In the genomic region with DNA sequence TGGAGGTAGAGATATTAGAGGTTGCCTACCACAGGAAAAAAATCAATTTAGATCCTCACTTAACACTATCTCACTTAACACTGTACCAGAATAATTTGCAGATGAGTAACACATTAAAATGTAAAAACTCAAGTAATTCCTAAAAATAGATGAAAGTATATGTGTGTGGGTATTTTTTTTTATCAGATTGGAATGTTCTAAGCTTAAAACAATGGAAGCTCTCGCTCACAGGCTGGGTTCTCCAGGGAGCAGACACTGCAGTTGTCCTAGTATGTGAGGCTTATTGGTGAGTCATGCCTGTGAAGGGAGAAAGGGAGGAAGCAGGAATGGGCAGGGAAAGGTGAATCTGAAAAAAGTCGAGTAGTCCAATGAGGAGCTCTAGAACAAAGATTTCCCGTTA, we compare ENCODE assay signal across 19 cellular contexts.
A peak's percentile ranks its signal among the peaks of the same experiment; 100 is the strongest.
DNase-seq lines count a peak whose midpoint lies in the region; ATAC-seq and TF ChIP-seq lines count a peak whose summit lies in the region.
"Had no signal": no experiment of that assay in that cellular context is flagged by ENCODE, and none has a peak within 500 bp of the region (broad histone marks: within the 10 kb centered on the region; RNA-seq: fewer than 3 reads in every experiment).

No MANE protein-coding gene starts in this region.

- no peak overlapping the region for H3K9ac ChIP-seq in IMR-90 (ENCODE audit: low read depth, low read length)

- CTCF ChIA-PET in IMR-90 (lab: Yijun Ruan, JAX), result no interaction called here

- no peak overlapping the region for H2AK9ac ChIP-seq in IMR-90 (replicated peaks; ENCODE audit: low read depth, low read length, poor library complexity)

- H2AK5ac ChIP-seq in IMR-90 (ENCODE audit: low read depth, low read length), result no peak overlapping the region

- H3K4me2 ChIP-seq in IMR-90 (ENCODE audit: low read depth, low read length), result no peak overlapping the region
- H3K4me2 ChIP-seq: A549 had no signal

- H3K4me3 ChIP-seq in IMR-90 (ENCODE audit: insufficient read depth, low read depth, low read length) (no peak overlapping the region), brain microvascular endothelial cell (ENCODE audit: low read depth, low read length) (no peak overlapping the region), WERI-Rb-1 (ENCODE audit: low read depth, low read length) (no peak overlapping the region)
- H3K4me3 ChIP-seq: A549 had no signal

- no peak overlapping the region for H3K56ac ChIP-seq in IMR-90 (ENCODE audit: extremely low read depth, insufficient read depth, low read length)

- no peaks in the 10 kb centered on the region for H4K20me1 ChIP-seq in IMR-90 (ENCODE audit: insufficient read depth, low read length)

- H3K4ac ChIP-seq in IMR-90 (ENCODE audit: low read depth, low read length), result no peak overlapping the region

- no peak overlapping the region for H2AFZ ChIP-seq in IMR-90 (replicated peaks; ENCODE audit: low read length, poor library complexity)

- no peak overlapping the region for H4K91ac ChIP-seq in IMR-90 (ENCODE audit: insufficient read depth, low read depth, low read length)

- H2BK20ac ChIP-seq in IMR-90 (ENCODE audit: low read depth, low read length), result no peak overlapping the region

- no TSS peak for BruUV-seq in IMR-90 (replicated peaks; lab: Mats Ljungman, UMichigan)

- H2BK120ac ChIP-seq in IMR-90 (ENCODE audit: low read depth, low read length), result no peak overlapping the region

- H3K27me3 Mint-ChIP-seq in activated T-cell treated with anti-CD3 and anti-CD28 coated beads, Interleukin-2, amount 50 U/mL, for 72 hours (ENCODE audit: low read depth), result no peaks in the 10 kb centered on the region
- H3K27me3 Mint-ChIP-seq: activated naive CD8-positive, alpha-beta T cell; activated T-cell treated with anti-CD3 and anti-CD28 coated beads, Interleukin-2, amount 50 U/mL, for 24 hours; memory B cell had no signal

- H3K36me3 ChIP-seq in IMR-90 (ENCODE audit: control insufficient read depth, insufficient read depth, low read length) (no peaks in the 10 kb centered on the region), brain microvascular endothelial cell (replicated peaks) (no peaks in the 10 kb centered on the region), WERI-Rb-1 (no peaks in the 10 kb centered on the region)

- no peaks in the 10 kb centered on the region for H3K4me1 Mint-ChIP-seq in activated T-cell treated with anti-CD3 and anti-CD28 coated beads, Interleukin-2, amount 50 U/mL, for 72 hours (ENCODE audit: low read depth)

- H3K79me1 ChIP-seq in IMR-90 (ENCODE audit: low read depth in 1 of 2, low read length in 2 of 2), result no peaks in the 10 kb centered on the region

- no peak overlapping the region for H2BK5ac ChIP-seq in IMR-90 (ENCODE audit: low read depth, low read length, poor library complexity, severe bottlenecking)

- H3K9me3 Mint-ChIP-seq in activated T-cell treated with anti-CD3 and anti-CD28 coated beads, Interleukin-2, amount 50 U/mL, for 72 hours, result peaks cover 0 to 7% of the 10 kb centered on the region in 2 donors
- H3K9me3 Mint-ChIP-seq: activated T-cell treated with anti-CD3 and anti-CD28 coated beads, Interleukin-2, amount 50 U/mL, for 24 hours had no signal

- H3K4me3 Mint-ChIP-seq in activated T-cell treated with anti-CD3 and anti-CD28 coated beads, Interleukin-2, amount 50 U/mL, for 72 hours, result no peak overlapping the region
- H3K4me3 Mint-ChIP-seq: activated naive CD8-positive, alpha-beta T cell; activated T-cell treated with anti-CD3 and anti-CD28 coated beads, Interleukin-2, amount 50 U/mL, for 24 hours; memory B cell had no signal

- H3K27ac Mint-ChIP-seq in activated T-cell treated with anti-CD3 and anti-CD28 coated beads, Interleukin-2, amount 50 U/mL, for 72 hours, result no peak overlapping the region
- H3K27ac Mint-ChIP-seq: activated naive CD8-positive, alpha-beta T cell; activated T-cell treated with anti-CD3 and anti-CD28 coated beads, Interleukin-2, amount 50 U/mL, for 24 hours; memory B cell had no signal

- TF ChIP-seq CTCF in IMR-90 (conservative IDR thresholded peaks at IDR 0.05; ENCODE audit: low read depth, low read length), result no peak
- TF ChIP-seq CTCF in brain microvascular endothelial cell (IDR thresholded peaks at IDR 0.05; ENCODE audit: low read depth, low read length, missing control alignments), result no peak
- no peak for TF ChIP-seq CTCF in WERI-Rb-1 (IDR thresholded peaks at IDR 0.05; ENCODE audit: low read depth, low read length)

- no peak overlapping the region for H4K8ac ChIP-seq in IMR-90 (ENCODE audit: low read depth in 2 of 2, low read length in 2 of 2)

- POLR2A ChIA-PET in IMR-90 (lab: Charles Lee; ENCODE audit: unreplicated experiment), result no interaction called here

- no peak overlapping the region for H3K23ac ChIP-seq in IMR-90 (ENCODE audit: low read depth, low read length)

- H3K27me3 ChIP-seq in IMR-90 (ENCODE audit: control insufficient read depth, insufficient read depth, low read length), result no peaks in the 10 kb centered on the region
- no peaks in the 10 kb centered on the region for H3K27me3 ChIP-seq in brain microvascular endothelial cell (replicated peaks)
- H3K27me3 ChIP-seq in WERI-Rb-1 (ENCODE audit: insufficient read depth, low read depth, severe bottlenecking), result no peaks in the 10 kb centered on the region

- dilution Hi-C loops in IMR-90 (cut with HindIII; ENCODE audit: low sequenced_read_pairs, unreplicated experiment), result no loop called here

- WGBS in IMR-90 (ENCODE audit: extremely low coverage in 2 of 2, insufficient read length in 1 of 2), 2 experiments, result 80% methylated on average over 1 of the region's 3 CpGs; no CpG with 5 or more reads in 1 of the 2 experiments

- H3K14ac ChIP-seq in IMR-90 (replicated peaks; ENCODE audit: low read depth, low read length), result no peak overlapping the region

- H3K27ac ChIP-seq in IMR-90 (ENCODE audit: insufficient read depth, low read length) (no peak overlapping the region), brain microvascular endothelial cell (no peak overlapping the region), WERI-Rb-1 (no peak overlapping the region)
- H3K27ac ChIP-seq: A549 had no signal

- intact Hi-C loops in IMR-90 (cut with micrococcal nuclease), result no loop called here

- in situ Hi-C loops in IMR-90 (cut with MboI; ENCODE audit: low sequenced_read_pairs) (no loop called here), brain microvascular endothelial cell (cut with HindIII; ENCODE audit: low pct_ligation_motif_present, low sequenced_read_pairs) (no loop called here)

- TF ChIP-seq RAD21 in IMR-90 (IDR thresholded peaks at IDR 0.05; ENCODE audit: low read length), result no peak

- DNase-seq in A172 (ENCODE audit: low spot score), result peak; percentile 83
- DNase-seq in IMR-90, result peak; percentile 41
- peak; percentile 83 for DNase-seq in brain microvascular endothelial cell
- peak; percentile 76 for DNase-seq in iris pigment epithelial cell (ENCODE audit: low read depth)
- DNase-seq in WERI-Rb-1, result no peak
- no peak for DNase-seq in SHP77 treated with DMSO at 0.1 percent for 48 hours (lab: John Stamatoyannopoulos, UW)
- DNase-seq in activated T-cell treated with anti-CD3 and anti-CD28 coated beads, Interleukin-2, amount 50 U/mL, for 72 hours, result no peak
- DNase-seq: activated CD4-positive, alpha-beta T cell treated with anti-CD3 and anti-CD28 coated beads, Interleukin-2, amount 50 U/mL, for 48 hours; activated T-cell treated with anti-CD3 and anti-CD28 coated beads, Interleukin-2, amount 50 U/mL, for 24 hours; caudate nucleus; GF-D8; NCI-H1048; NCI-H2171 treated with DMSO at 0.1 percent for 48 hours; stimulated activated CD4-positive, alpha-beta T cell treated with anti-CD3 and anti-CD28 coated beads, Interleukin-4, amount 100 ng/mL, for 1 hour; stimulated activated CD8-positive, alpha-beta memory T cell treated with anti-CD3 and anti-CD28 coated beads, Interleukin-4, amount 100 ng/mL, for 48 hours had no signal

- ATAC-seq in IMR-90 (ENCODE audit: low read depth) (no peak), GM19397 (IDR thresholded peaks at IDR 0.05; ENCODE audit: unreplicated experiment) (no peak)
- no peak for ATAC-seq in activated T-cell treated with anti-CD3 and anti-CD28 coated beads, Interleukin-2, amount 50 U/mL, for 72 hours (replicated peaks in 1 of 2)

- no peak for TF ChIP-seq POLR2A in IMR-90 (IDR thresholded peaks at IDR 0.05; ENCODE audit: low read depth, low read length)

- H3K9me3 ChIP-seq in IMR-90 (ENCODE audit: control insufficient read depth, insufficient read depth, low read length) (peaks cover 4% of the 10 kb centered on the region), WERI-Rb-1 (ENCODE audit: severe bottlenecking) (no peaks in the 10 kb centered on the region)
- H3K9me3 ChIP-seq: A549 had no signal

- no peaks in the 10 kb centered on the region for H3K36me3 Mint-ChIP-seq in activated T-cell treated with anti-CD3 and anti-CD28 coated beads, Interleukin-2, amount 50 U/mL, for 72 hours (ENCODE audit: insufficient read depth in 2 of 2)
- H3K36me3 Mint-ChIP-seq: memory B cell had no signal

- no peak overlapping the region; the same call in 2 of the 3 replicates for H2BK15ac ChIP-seq in IMR-90 (ENCODE audit: low read depth, low read length)

- H3K18ac ChIP-seq in IMR-90 (ENCODE audit: low read depth, low read length), result no peak overlapping the region

- H4K5ac ChIP-seq in IMR-90 (ENCODE audit: low read depth, low read length), result no peak overlapping the region

- H3K4me1 ChIP-seq in IMR-90 (ENCODE audit: control insufficient read depth, insufficient read depth, low read length), result no peaks in the 10 kb centered on the region; the same call in 1 of the 2 replicates

- H3K9me1 ChIP-seq in IMR-90 (ENCODE audit: insufficient read depth, low read length), result no peaks in the 10 kb centered on the region

TF ChIP-seq in IMR-90, 13 proteins besides CTCF, POLR2A, EP300 and RAD21:
- TF ChIP-seq SMC3 (IDR thresholded peaks at IDR 0.05; ENCODE audit: low read depth, low read length) (no peak), NFE2L2 (IDR thresholded peaks at IDR 0.05; ENCODE audit: low read depth, low read length) (no peak), MAZ (IDR thresholded peaks at IDR 0.05; ENCODE audit: borderline replicate concordance, low read depth, low read length) (no peak), MXI1 (IDR thresholded peaks at IDR 0.05; ENCODE audit: borderline replicate concordance, low read depth, low read length) (no peak), MAFK (IDR thresholded peaks at IDR 0.05; ENCODE audit: low read depth, low read length) (no peak), FOS (IDR thresholded peaks at IDR 0.05; ENCODE audit: low read depth, low read length) (no peak), CHD1 (IDR thresholded peaks at IDR 0.05; ENCODE audit: low read depth, low read length) (no peak), BHLHE40 (IDR thresholded peaks at IDR 0.05; ENCODE audit: low read depth, low read length) (no peak), RFX5 (IDR thresholded peaks at IDR 0.05; ENCODE audit: low read depth, low read length) (no peak), RCOR1 (IDR thresholded peaks at IDR 0.05; ENCODE audit: insufficient replicate concordance, low read length) (no peak)
TF ChIP-seq in IMR-90: peak in this region for 0.

Comparison
In these comparisons a context has a peak if more than half of its experiments do, and no peak if none do; other contexts are left out.
1. DNase-seq: peak in A172 (single experiment), IMR-90 (single experiment), brain microvascular endothelial cell (single experiment) and iris pigment epithelial cell (single experiment); none in WERI-Rb-1 (single experiment), SHP77 treated with DMSO at 0.1 percent for 48 hours (single experiment) and activated T-cell treated with anti-CD3 and anti-CD28 coated beads, Interleukin-2, amount 50 U/mL, for 72 hours (0 of 2).